12 cellular contexts compared by ENCODE assay signal in the genomic region with DNA sequence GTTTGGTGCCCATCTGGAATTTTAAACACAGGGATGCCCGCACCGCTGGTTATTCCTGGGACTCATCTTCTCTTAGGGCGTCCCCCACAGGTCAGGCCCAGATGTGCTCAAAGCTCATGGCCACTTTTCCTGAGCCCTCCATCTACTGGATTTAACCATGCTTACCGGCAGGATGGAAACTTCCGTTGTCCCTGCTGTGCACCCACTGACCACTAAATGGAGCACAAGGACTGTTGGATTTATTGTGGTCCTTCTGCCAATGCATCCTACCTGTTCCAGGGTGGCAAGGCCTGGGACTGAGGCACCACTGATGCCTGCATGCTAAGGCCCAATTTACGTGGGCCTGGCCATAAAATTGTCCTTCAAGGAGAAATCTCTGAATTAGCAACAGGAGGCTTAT. TPM values are rescaled to one million over a fixed set of nuclear protein-coding genes. Genes with fewer than 3 reads are reported as not detected.
A peak's percentile ranks its signal among the peaks of the same experiment; 100 is the strongest.
DNase-seq lines count a peak whose midpoint lies in the region; ATAC-seq, FAIRE-seq and TF ChIP-seq lines count a peak whose summit lies in the region.
"Not testable (repeated sequence)": the region's sequence is repeated elsewhere in the genome, so short reads cannot be mapped to it uniquely, and the experiment has no call there.
"Had no signal": no experiment of that assay in that cellular context is flagged by ENCODE, and none has a peak within 500 bp of the region (broad histone marks: within the 10 kb centered on the region; RNA-seq: fewer than 3 reads in every experiment).

No MANE protein-coding gene starts in this region.

- not testable (repeated sequence) for H2BK20ac ChIP-seq in H1 (ENCODE audit: low read length)

- not testable (repeated sequence) for H3F3A ChIP-seq in neural progenitor cell (ENCODE audit: low read depth)

- not testable (repeated sequence) for H3K14ac ChIP-seq in H1 (ENCODE audit: insufficient read length)

- not testable (repeated sequence) for H3K27me3 ChIP-seq in WERI-Rb-1 (ENCODE audit: insufficient read depth, low read depth, severe bottlenecking); H1 (replicated peaks in 1 of 4; ENCODE audit: control insufficient read depth in 3 of 4, extremely low read depth in 1 of 4, insufficient read depth in 3 of 4, low read length in 3 of 4); HepG2 (ENCODE audit: control insufficient read depth in 1 of 2, insufficient read depth in 2 of 2, low read length in 2 of 2); neural progenitor cell

- in situ Hi-C loops in HepG2 (cut with HindIII; ENCODE audit: extremely low pct_ligation_motif_present, low pct_unique_long_range_greater_than_20kb), result not testable (repeated sequence)

- not testable (repeated sequence) for H3K27ac Mint-ChIP-seq in neural progenitor cell

- H3K4ac ChIP-seq in H1 (replicated peaks; ENCODE audit: insufficient read length, low read depth, low read length), result not testable (repeated sequence)

- H3K4me1 Mint-ChIP-seq in neural progenitor cell, result not testable (repeated sequence)

- not testable (repeated sequence) for H3K36me3 ChIP-seq in WERI-Rb-1; H1 (ENCODE audit: control insufficient read depth in 2 of 4, insufficient read depth in 4 of 4, low read length in 3 of 4); HepG2 (replicated peaks in 1 of 2; ENCODE audit: control insufficient read depth in 1 of 2, insufficient read depth in 2 of 2, low read length in 2 of 2); neural progenitor cell

- H3K36me3 Mint-ChIP-seq in neural progenitor cell, result not testable (repeated sequence)

- H3K4me3 ChIP-seq in WERI-Rb-1 (ENCODE audit: low read depth, low read length); H1 (ENCODE audit: extremely low read depth in 1 of 4, insufficient read depth in 2 of 4, low read depth in 3 of 4, low read length in 4 of 4); HepG2 (replicated peaks in 1 of 3; ENCODE audit: insufficient read depth in 1 of 3, low read depth in 2 of 3, low read length in 3 of 3); neural progenitor cell: not testable (repeated sequence)

- not testable (repeated sequence) for TF ChIP-seq CTCF in WERI-Rb-1 (IDR thresholded peaks at IDR 0.05; ENCODE audit: low read depth, low read length)
- TF ChIP-seq CTCF in H1 (IDR thresholded peaks at IDR 0.05; ENCODE audit: control extremely low read depth in 1 of 3, insufficient read depth in 1 of 3, low read depth in 1 of 3, low read length in 3 of 3) (peak in 1 of 3 experiments; percentile 7; a peak in 1 of 4 replicates), HepG2 (CRISPR knock-in tag; IDR thresholded peaks at IDR 0.05) (peak; percentile 70), neural progenitor cell (IDR thresholded peaks at IDR 0.05) (peak; percentile 7)

- not testable (repeated sequence) for H2BK15ac ChIP-seq in H1 (ENCODE audit: low read length)

- not testable (repeated sequence) for H3K9me3 Mint-ChIP-seq in neural progenitor cell

- H3K79me2 ChIP-seq in H1 (ENCODE audit: control insufficient read depth in 1 of 2, insufficient read depth in 2 of 2, low read length in 2 of 2); HepG2 (ENCODE audit: insufficient read depth, low read length); neural progenitor cell (ENCODE audit: low read depth): not testable (repeated sequence)

- H2BK5ac ChIP-seq in H1 (ENCODE audit: low read depth, low read length), result not testable (repeated sequence)

- POLR2A ChIA-PET in H1 (lab: Charles Lee; ENCODE audit: partially characterized antibody); HepG2 (lab: Yijun Ruan, JAX): not testable (repeated sequence)

- WGBS in H1 (ENCODE audit: extremely low coverage in 1 of 2, insufficient coverage in 1 of 2, insufficient read length in 1 of 2, insufficient replicate concordance in 2 of 2, low coverage in 1 of 2, low lambda C conversion rate in 2 of 2, missing lambda C conversion rate in 1 of 2), 2 experiments, result 87% methylated on average over 6 of the region's 6 CpGs; no CpG with 5 or more reads in 1 of the 2 experiments
- WGBS in HepG2 (ENCODE audit: low lambda C conversion rate), result 36% methylated on average over 6 of the region's 6 CpGs

- not testable (repeated sequence) for H3K79me1 ChIP-seq in H1 (ENCODE audit: low read depth, low read length)

- not testable (repeated sequence) for H4K91ac ChIP-seq in H1 (replicated peaks; ENCODE audit: insufficient read length, low read length)

- CTCF ChIA-PET in H1 (lab: Charles Lee; ENCODE audit: partially characterized antibody); HepG2 (lab: Yijun Ruan, JAX; ENCODE audit: low intra/inter-chr PET ratio, low total read pairs): not testable (repeated sequence)

- not testable (repeated sequence) for H3K56ac ChIP-seq in H1 (replicated peaks; ENCODE audit: insufficient read length, low read depth, low read length)

- not testable (repeated sequence) for H3K9me3 ChIP-seq in WERI-Rb-1 (ENCODE audit: severe bottlenecking); H1 (ENCODE audit: insufficient read depth in 2 of 2, low read depth in 1 of 2, low read length in 1 of 2); HepG2 (ENCODE audit: low read length); neural progenitor cell (ENCODE audit: low read depth)

- not testable (repeated sequence) for H3K27me3 Mint-ChIP-seq in neural progenitor cell (ENCODE audit: insufficient read depth, low read depth)

- H3K23ac ChIP-seq in H1 (ENCODE audit: insufficient read length), result not testable (repeated sequence)

- H4K20me1 ChIP-seq in H1 (replicated peaks in 1 of 2; ENCODE audit: control insufficient read depth in 1 of 2, insufficient read depth in 2 of 2, low read length in 2 of 2); HepG2 (ENCODE audit: insufficient read depth, low read length); neural progenitor cell (ENCODE audit: low read depth): not testable (repeated sequence)

- not testable (repeated sequence) for H3K4me1 ChIP-seq in H1 (replicated peaks in 1 of 4; ENCODE audit: control insufficient read depth in 3 of 4, insufficient read depth in 4 of 4, low read length in 3 of 4); HepG2 (ENCODE audit: insufficient read depth, low read length); neural progenitor cell

- not testable (repeated sequence) for H3K4me2 ChIP-seq in H1 (ENCODE audit: insufficient read depth in 1 of 2, low read depth in 2 of 2, low read length in 2 of 2); HepG2 (ENCODE audit: low read depth, low read length); neural progenitor cell

- H3K23me2 ChIP-seq in H1 (ENCODE audit: low read depth, low read length), result not testable (repeated sequence)

- not testable (repeated sequence) for H4K5ac ChIP-seq in H1 (ENCODE audit: insufficient read length, low read depth, low read length)

- DNase-seq in NCI-H146 (lab: John Stamatoyannopoulos, UW) (peak; percentile 12), WERI-Rb-1 (peak; percentile 9)
- DNase-seq in H1 (ENCODE audit: low read depth in 1 of 2, low spot score in 2 of 2); HepG2 (ENCODE audit: low spot score); neural progenitor cell (ENCODE audit: low spot score); urothelium cell line (ENCODE audit: low spot score): not testable (repeated sequence)

- not testable (repeated sequence) for H3K18ac ChIP-seq in H1 (ENCODE audit: extremely low read depth, low read length)

- not testable (repeated sequence) for H4K8ac ChIP-seq in H1 (ENCODE audit: extremely low read depth, insufficient read depth, low read length)

- not testable (repeated sequence) for H3K4me3 Mint-ChIP-seq in neural progenitor cell

- H2BK12ac ChIP-seq in H1 (ENCODE audit: low read depth, low read length), result not testable (repeated sequence)

- not testable (repeated sequence) for H3K27ac ChIP-seq in WERI-Rb-1; H1 (ENCODE audit: low read depth, low read length); HepG2 (ENCODE audit: extremely low read length, insufficient read depth, low read length); neural progenitor cell

- TF ChIP-seq EP300 in H1 (IDR thresholded peaks at IDR 0.05; ENCODE audit: borderline replicate concordance in 1 of 2, low read depth in 2 of 2, low read length in 2 of 2); HepG2 (IDR thresholded peaks at IDR 0.05; ENCODE audit: low read depth in 2 of 2, low read length in 2 of 2); HepG2 (CRISPR knock-in tag; IDR thresholded peaks at IDR 0.05; ENCODE audit: borderline replicate concordance): not testable (repeated sequence)

- not testable (repeated sequence) for H2BK120ac ChIP-seq in H1 (replicated peaks; ENCODE audit: low read depth, low read length)

- TF ChIP-seq RAD21 in H1 (IDR thresholded peaks at IDR 0.05 in 1 of 2, conservative IDR thresholded peaks at IDR 0.05 in 1 of 2; ENCODE audit: low read depth in 2 of 2, low read length in 2 of 2) (peak; percentile 18 to 35; a peak in 3 of 4 replicates), HepG2 (CRISPR knock-in tag; IDR thresholded peaks at IDR 0.05) (peak; percentile 46; the same call in 1 of the 2 replicates)

- intact Hi-C loops in HepG2 (cut with micrococcal nuclease; ENCODE audit: unreplicated experiment), result not testable (repeated sequence)

- TF ChIP-seq POLR2A in H1 (IDR thresholded peaks at IDR 0.05; ENCODE audit: control extremely low read depth in 1 of 2, low read depth in 2 of 2, low read length in 2 of 2); HepG2 (IDR thresholded peaks at IDR 0.05; ENCODE audit: insufficient read depth in 1 of 2, low read depth in 2 of 2, low read length in 2 of 2): not testable (repeated sequence)

- H3K9ac ChIP-seq in H1 (replicated peaks in 1 of 4; ENCODE audit: extremely low read depth in 1 of 4, low read depth in 3 of 4, low read length in 3 of 4); HepG2 (ENCODE audit: insufficient read depth, low read depth, low read length); neural progenitor cell: not testable (repeated sequence)

- not testable (repeated sequence) for H2AK5ac ChIP-seq in H1 (ENCODE audit: low read depth, low read length)

- not testable (repeated sequence) for BruUV-seq in HepG2 (replicated peaks; lab: Mats Ljungman, UMichigan)

- not testable (repeated sequence) for H2AFZ ChIP-seq in H1 (ENCODE audit: low read length); HepG2 (ENCODE audit: low read length); neural progenitor cell (replicated peaks)

- FAIRE-seq in H1 (lab: Jason Lieb, UNC), result peak; percentile 45
- FAIRE-seq in HepG2 (lab: Jason Lieb, UNC), result not testable (repeated sequence)
- peak; percentile 76 for FAIRE-seq in urothelium cell line (lab: Jason Lieb, UNC)

- ATAC-seq in HepG2, result peak; percentile 67

RNA-seq across cellular contexts. Expression of gene UGT2B11, which starts 8.7 kb away (rescaled TPM):
- not detected in 2 replicates for total RNA-seq in H1 (2021; fragmentation: NEBNext Ultra II Directional; extraction: Animal tissue kit (Norgen Biotek cat#: 25700))
- polyA plus RNA-seq in H1 (2011; rRNA removed) (not detected in 2 replicates), HepG2 (2011; rRNA removed) (1.4 and 3.4 TPM in 2 replicates)
- not detected for polyA plus RNA-seq in H1 (2011; cell fraction: cytosol; rRNA removed)
- polyA plus RNA-seq in H1 (2011; cell fraction: nucleus; rRNA removed), result not detected
- polyA plus RNA-seq in H1 (2012, experiment 1 of 2), result not detected in 4 replicates
- not detected for polyA plus RNA-seq in H1 (2012, experiment 2 of 2)
- polyA plus RNA-seq in H1 (2013, experiment 1 of 2), result not detected
- not detected for polyA plus RNA-seq in H1 (2013, experiment 2 of 2)
- not detected in 2 replicates for polyA minus RNA-seq in H1 (2011; rRNA and poly(A)+ RNA removed)
- not detected for polyA minus RNA-seq in H1 (2011; cell fraction: cytosol; rRNA and poly(A)+ RNA removed)
- not detected for polyA minus RNA-seq in H1 (2011; cell fraction: nucleus; rRNA and poly(A)+ RNA removed)
- total RNA-seq in HepG2 (2016; rRNA removed; fragmentation: Illumina TruSeq; extraction: Trizol) (1.2 and 2.1 TPM in 2 replicates), neural progenitor cell (ENCODE audit: low replicate concordance) (not detected in 2 replicates)
- total RNA-seq in HepG2 (2016; cell fraction: cytosol; rRNA removed; fragmentation: Illumina TruSeq; extraction: Trizol; ENCODE audit: low read depth), result 0.62 TPM in 1 of 2 replicates, not detected in the other
- 1.2 and 2.2 TPM in 2 replicates for total RNA-seq in HepG2 (2016; cell fraction: insoluble cytoplasmic fraction; rRNA removed; fragmentation: Illumina TruSeq; extraction: Trizol)
- 0.37 and 0.38 TPM in 2 replicates for total RNA-seq in HepG2 (2016; cell fraction: membrane; rRNA removed; fragmentation: Illumina TruSeq; extraction: Trizol)
- 2.3 and 2.6 TPM in 2 replicates for total RNA-seq in HepG2 (2016; cell fraction: nucleus; rRNA removed; fragmentation: Illumina TruSeq; extraction: Trizol)
- polyA plus RNA-seq in HepG2 (2011; cell fraction: cytosol; rRNA removed), result 0.47 and 2.7 TPM in 2 replicates
- polyA plus RNA-seq in HepG2 (2011; cell fraction: nucleus; rRNA removed), result 0.11 and 1.5 TPM in 2 replicates
- 1.4 and 1.5 TPM in 2 replicates for polyA plus RNA-seq in HepG2 (2012)
- 0.11 and 0.20 TPM in 2 replicates for polyA plus RNA-seq in HepG2 (2016; cell fraction: cytosol; fragmentation: Illumina TruSeq; extraction: Trizol; ENCODE audit: low read depth)
- polyA plus RNA-seq in HepG2 (2016; cell fraction: insoluble cytoplasmic fraction; fragmentation: Illumina TruSeq; extraction: Trizol; ENCODE audit: low read depth), result 0.50 and 1.0 TPM in 2 replicates
- 0.35 and 0.39 TPM in 2 replicates for polyA plus RNA-seq in HepG2 (2016; cell fraction: membrane; fragmentation: Illumina TruSeq; extraction: Trizol; ENCODE audit: low read depth)
- 2.0 and 2.7 TPM in 2 replicates for polyA plus RNA-seq in HepG2 (2016; cell fraction: nucleus; fragmentation: Illumina TruSeq; extraction: Trizol; ENCODE audit: insufficient read depth, low read depth)
- polyA minus RNA-seq in HepG2 (2011; rRNA and poly(A)+ RNA removed; ENCODE audit: low replicate concordance), result 0.42 TPM in 1 of 2 replicates, not detected in the other
- polyA minus RNA-seq in HepG2 (2011; cell fraction: cytosol; rRNA and poly(A)+ RNA removed), result 0.53 and 1.8 TPM in 2 replicates
- polyA minus RNA-seq in HepG2 (2011; cell fraction: nucleus; rRNA and poly(A)+ RNA removed), result 1.4 and 4.4 TPM in 2 replicates
- total RNA-seq: A673; Caco-2; Calu3; CD4-positive, alpha-beta T cell; CD8-positive, alpha-beta T cell had no signal
- polyA plus RNA-seq: AG04450 had no signal

RNA-seq across cellular contexts. Expression of gene UGT2B28, which starts 57.0 kb away (rescaled TPM):
- not detected in 2 replicates for total RNA-seq in H1 (2021; fragmentation: NEBNext Ultra II Directional; extraction: Animal tissue kit (Norgen Biotek cat#: 25700))
- polyA plus RNA-seq in H1 (2011; rRNA removed), result not detected in 2 replicates
- polyA plus RNA-seq in H1 (2011; cell fraction: cytosol; rRNA removed), result not detected
- polyA plus RNA-seq in H1 (2011; cell fraction: nucleus; rRNA removed), result not detected
- polyA plus RNA-seq in H1 (2012, experiment 1 of 2), result not detected in 4 replicates
- not detected for polyA plus RNA-seq in H1 (2012, experiment 2 of 2)
- polyA plus RNA-seq in H1 (2013, experiment 1 of 2), result not detected
- not detected for polyA plus RNA-seq in H1 (2013, experiment 2 of 2)
- not detected in 2 replicates for polyA minus RNA-seq in H1 (2011; rRNA and poly(A)+ RNA removed)
- polyA minus RNA-seq in H1 (2011; cell fraction: cytosol; rRNA and poly(A)+ RNA removed), result not detected
- not detected for polyA minus RNA-seq in H1 (2011; cell fraction: nucleus; rRNA and poly(A)+ RNA removed)
- total RNA-seq in HepG2 (2016; rRNA removed; fragmentation: Illumina TruSeq; extraction: Trizol), result 0.11 TPM in 1 of 2 replicates, not detected in the other
- total RNA-seq in HepG2 (2016; cell fraction: cytosol; rRNA removed; fragmentation: Illumina TruSeq; extraction: Trizol; ENCODE audit: low read depth), result not detected in 2 replicates
- total RNA-seq in HepG2 (2016; cell fraction: insoluble cytoplasmic fraction; rRNA removed; fragmentation: Illumina TruSeq; extraction: Trizol), result 0.09 TPM in 1 of 2 replicates, not detected in the other
- not detected in 2 replicates for total RNA-seq in HepG2 (2016; cell fraction: membrane; rRNA removed; fragmentation: Illumina TruSeq; extraction: Trizol)
- not detected in 2 replicates for total RNA-seq in HepG2 (2016; cell fraction: nucleus; rRNA removed; fragmentation: Illumina TruSeq; extraction: Trizol)
- polyA plus RNA-seq in HepG2 (2011; rRNA removed), result not detected in 2 replicates
- not detected in 2 replicates for polyA plus RNA-seq in HepG2 (2011; cell fraction: cytosol; rRNA removed)
- polyA plus RNA-seq in HepG2 (2011; cell fraction: nucleus; rRNA removed), result not detected in 2 replicates
- 0.08 TPM in 1 of 2 replicates, not detected in the other for polyA plus RNA-seq in HepG2 (2012)
- not detected in 2 replicates for polyA plus RNA-seq in HepG2 (2016; cell fraction: cytosol; fragmentation: Illumina TruSeq; extraction: Trizol; ENCODE audit: low read depth)
- polyA plus RNA-seq in HepG2 (2016; cell fraction: insoluble cytoplasmic fraction; fragmentation: Illumina TruSeq; extraction: Trizol; ENCODE audit: low read depth), result not detected in 2 replicates
- polyA plus RNA-seq in HepG2 (2016; cell fraction: membrane; fragmentation: Illumina TruSeq; extraction: Trizol; ENCODE audit: low read depth), result 0.08 TPM in 1 of 2 replicates, not detected in the other
- not detected in 2 replicates for polyA plus RNA-seq in HepG2 (2016; cell fraction: nucleus; fragmentation: Illumina TruSeq; extraction: Trizol; ENCODE audit: insufficient read depth, low read depth)
- polyA minus RNA-seq in HepG2 (2011; rRNA and poly(A)+ RNA removed; ENCODE audit: low replicate concordance), result not detected in 2 replicates
- not detected in 2 replicates for polyA minus RNA-seq in HepG2 (2011; cell fraction: cytosol; rRNA and poly(A)+ RNA removed)
- not detected in 2 replicates for polyA minus RNA-seq in HepG2 (2011; cell fraction: nucleus; rRNA and poly(A)+ RNA removed)
- total RNA-seq in neural progenitor cell (ENCODE audit: low replicate concordance), result not detected in 2 replicates
- total RNA-seq: A673; Caco-2; Calu3; CD4-positive, alpha-beta T cell; CD8-positive, alpha-beta T cell had no signal
- polyA plus RNA-seq: AG04450 had no signal
